Comparison of ENCODE assay signal across 21 cellular contexts in genomic region chr5:176856746-176857145, GRCh38. TPM values are rescaled to one million over a fixed set of nuclear protein-coding genes. Genes with fewer than 3 reads are reported as not detected.
A peak's percentile ranks its signal among the peaks of the same experiment; 100 is the strongest.
DNase-seq lines count a peak whose midpoint lies in the region; ATAC-seq and TF ChIP-seq lines count a peak whose summit lies in the region.
"Had no signal": no experiment of that assay in that cellular context is flagged by ENCODE, and none has a peak within 500 bp of the region (broad histone marks: within the 10 kb centered on the region; RNA-seq: fewer than 3 reads in every experiment).

No MANE protein-coding gene starts in this region.

- POLR2A ChIA-PET in activated CD4-positive, alpha-beta memory T cell treated with anti-CD3 and anti-CD28 coated beads for 36 hours (lab: Charles Lee): no interaction called here
- POLR2A ChIA-PET in activated CD4-positive, alpha-beta memory T cell treated with anti-CD3 and anti-CD28 coated beads, Interleukin-2, amount 10 ng/mL, durations not matched to agents 7 days and 5 days (lab: Charles Lee): no interaction called here
- POLR2A ChIA-PET in IMR-90 (lab: Charles Lee; ENCODE audit: unreplicated experiment): no interaction called here

- in situ Hi-C loops in IMR-90 (cut with MboI; ENCODE audit: low sequenced_read_pairs): no loop called here

- no peak overlapping the region for H3K4me3 ChIP-seq in IMR-90 (ENCODE audit: insufficient read depth, low read depth, low read length)
- H3K4me3 ChIP-seq: A549, GM12878 had no signal

- no peak for DNase-seq in activated CD4-positive, alpha-beta memory T cell treated with anti-CD3 and anti-CD28 coated beads for 36 hours
- no peak for DNase-seq in activated CD4-positive, alpha-beta memory T cell treated with anti-CD3 and anti-CD28 coated beads, Interleukin-2, amount 10 ng/mL, durations not matched to agents 7 days and 5 days
- DNase-seq in IMR-90 (no peak), NCI-H146 (lab: John Stamatoyannopoulos, UW) (no peak), hypothalamus (lab: John Stamatoyannopoulos, UW) (no peak), NAMALWA (ENCODE audit: low spot score) (no peak)
- DNase-seq: AML-193; Caco-2; CD4-positive, alpha-beta T cell; DND-41; EL; H9 had no signal

- no peak overlapping the region for H3K14ac ChIP-seq in IMR-90 (replicated peaks; ENCODE audit: low read depth, low read length)

- H3K36me3 ChIP-seq in IMR-90 (ENCODE audit: control insufficient read depth, insufficient read depth, low read length): no peaks in the 10 kb centered on the region

- H4K8ac ChIP-seq in IMR-90 (ENCODE audit: low read depth in 2 of 2, low read length in 2 of 2): no peak overlapping the region

- H3K56ac ChIP-seq in IMR-90 (ENCODE audit: extremely low read depth, insufficient read depth, low read length): no peak overlapping the region

- no peaks in the 10 kb centered on the region for H3K4me1 Mint-ChIP-seq in activated CD4-positive, alpha-beta memory T cell treated with anti-CD3 and anti-CD28 coated beads for 36 hours (ENCODE audit: low read depth)
- H3K4me1 Mint-ChIP-seq in activated CD4-positive, alpha-beta memory T cell treated with anti-CD3 and anti-CD28 coated beads, Interleukin-2, amount 10 ng/mL, durations not matched to agents 7 days and 5 days: no peaks in the 10 kb centered on the region
- H3K4me1 Mint-ChIP-seq: IgD-negative memory B cell had no signal

- H3K79me1 ChIP-seq in IMR-90 (ENCODE audit: low read depth in 1 of 2, low read length in 2 of 2): no peaks in the 10 kb centered on the region

- H2BK5ac ChIP-seq in IMR-90 (ENCODE audit: low read depth, low read length, poor library complexity, severe bottlenecking): no peak overlapping the region

- H3K4me3 Mint-ChIP-seq in activated CD4-positive, alpha-beta memory T cell treated with anti-CD3 and anti-CD28 coated beads for 36 hours: no peak overlapping the region
- no peak overlapping the region for H3K4me3 Mint-ChIP-seq in activated CD4-positive, alpha-beta memory T cell treated with anti-CD3 and anti-CD28 coated beads, Interleukin-2, amount 10 ng/mL, durations not matched to agents 7 days and 5 days
- H3K4me3 Mint-ChIP-seq: CD4-positive, alpha-beta T cell; H9; IgD-negative memory B cell had no signal

- peaks cover 12% of the 10 kb centered on the region for H3K27me3 Mint-ChIP-seq in activated CD4-positive, alpha-beta memory T cell treated with anti-CD3 and anti-CD28 coated beads for 36 hours
- H3K27me3 Mint-ChIP-seq in activated CD4-positive, alpha-beta memory T cell treated with anti-CD3 and anti-CD28 coated beads, Interleukin-2, amount 10 ng/mL, durations not matched to agents 7 days and 5 days: no peaks in the 10 kb centered on the region

- H2BK20ac ChIP-seq in IMR-90 (ENCODE audit: low read depth, low read length): no peak overlapping the region

- no peak overlapping the region for H2AK9ac ChIP-seq in IMR-90 (replicated peaks; ENCODE audit: low read depth, low read length, poor library complexity)

- no peaks in the 10 kb centered on the region for H4K20me1 ChIP-seq in IMR-90 (ENCODE audit: insufficient read depth, low read length)

- no peak overlapping the region for H2BK15ac ChIP-seq in IMR-90 (ENCODE audit: low read depth, low read length)

- WGBS in IMR-90 (ENCODE audit: extremely low coverage in 2 of 2, insufficient read length in 1 of 2), 2 experiments: 5% methylated on average over 3 of the region's 8 CpGs; no CpG with 5 or more reads in 1 of the 2 experiments

- no peak overlapping the region for H2AK5ac ChIP-seq in IMR-90 (ENCODE audit: low read depth, low read length)

- no peak for TF ChIP-seq CTCF in IMR-90 (conservative IDR thresholded peaks at IDR 0.05; ENCODE audit: low read depth, low read length)

- H3K27ac ChIP-seq in IMR-90 (ENCODE audit: insufficient read depth, low read length): no peak overlapping the region
- peak overlapping the region; percentile 45 for H3K27ac ChIP-seq in angular gyrus (ENCODE audit: low read depth, low read length)
- H3K27ac ChIP-seq: 22Rv1, A549, C4-2B had no signal

- no peaks in the 10 kb centered on the region for H3K9me3 ChIP-seq in IMR-90 (ENCODE audit: control insufficient read depth, insufficient read depth, low read length)
- H3K9me3 ChIP-seq: A549, Caco-2 had no signal

- no peaks in the 10 kb centered on the region for H3K36me3 Mint-ChIP-seq in activated CD4-positive, alpha-beta memory T cell treated with anti-CD3 and anti-CD28 coated beads for 36 hours
- no peaks in the 10 kb centered on the region for H3K36me3 Mint-ChIP-seq in activated CD4-positive, alpha-beta memory T cell treated with anti-CD3 and anti-CD28 coated beads, Interleukin-2, amount 10 ng/mL, durations not matched to agents 7 days and 5 days (ENCODE audit: low read depth)

- no peak for TF ChIP-seq POLR2A in IMR-90 (IDR thresholded peaks at IDR 0.05; ENCODE audit: low read depth, low read length)

- no peak overlapping the region for H3K4ac ChIP-seq in IMR-90 (ENCODE audit: low read depth, low read length)

- H3K18ac ChIP-seq in IMR-90 (ENCODE audit: low read depth, low read length): no peak overlapping the region

- H3K4me1 ChIP-seq in IMR-90 (ENCODE audit: control insufficient read depth, insufficient read depth, low read length): no peaks in the 10 kb centered on the region
- H3K4me1 ChIP-seq: A549, Caco-2 had no signal

- H3K27me3 ChIP-seq in IMR-90 (ENCODE audit: control insufficient read depth, insufficient read depth, low read length): peaks cover 54% of the 10 kb centered on the region

- no peak overlapping the region for H3K4me2 ChIP-seq in IMR-90 (ENCODE audit: low read depth, low read length)
- H3K4me2 ChIP-seq: A549 had no signal

- BruUV-seq in IMR-90 (replicated peaks; lab: Mats Ljungman, UMichigan): no TSS peak

- no peak overlapping the region for H4K91ac ChIP-seq in IMR-90 (ENCODE audit: insufficient read depth, low read depth, low read length)

- no peak overlapping the region for H4K5ac ChIP-seq in IMR-90 (ENCODE audit: low read depth, low read length)

- CTCF ChIA-PET in activated CD4-positive, alpha-beta memory T cell treated with anti-CD3 and anti-CD28 coated beads for 36 hours (lab: Charles Lee): no interaction called here
- CTCF ChIA-PET in activated CD4-positive, alpha-beta memory T cell treated with anti-CD3 and anti-CD28 coated beads, Interleukin-2, amount 10 ng/mL, durations not matched to agents 7 days and 5 days (lab: Charles Lee): no interaction called here
- CTCF ChIA-PET in IMR-90 (lab: Yijun Ruan, JAX): no interaction called here

- no peak overlapping the region for H3K23ac ChIP-seq in IMR-90 (ENCODE audit: low read depth, low read length)

- no peak overlapping the region for H2BK120ac ChIP-seq in IMR-90 (ENCODE audit: low read depth, low read length)

- peak overlapping the region; percentile 27 for H2AFZ ChIP-seq in IMR-90 (replicated peaks; ENCODE audit: low read length, poor library complexity)

- intact Hi-C loops in activated CD4-positive, alpha-beta memory T cell treated with anti-CD3 and anti-CD28 coated beads for 36 hours (cut with micrococcal nuclease): no loop called here
- intact Hi-C loops in IMR-90 (cut with micrococcal nuclease): no loop called here

- dilution Hi-C loops in IMR-90 (cut with HindIII; ENCODE audit: low sequenced_read_pairs, unreplicated experiment): no loop called here

- no peaks in the 10 kb centered on the region for H3K9me1 ChIP-seq in IMR-90 (ENCODE audit: insufficient read depth, low read length)

- no peak for ATAC-seq in IMR-90 (ENCODE audit: low read depth)
- ATAC-seq: A549, GM12878 had no signal

- no peaks in the 10 kb centered on the region for H3K9me3 Mint-ChIP-seq in activated CD4-positive, alpha-beta memory T cell treated with anti-CD3 and anti-CD28 coated beads for 36 hours
- H3K9me3 Mint-ChIP-seq in activated CD4-positive, alpha-beta memory T cell treated with anti-CD3 and anti-CD28 coated beads, Interleukin-2, amount 10 ng/mL, durations not matched to agents 7 days and 5 days: no peaks in the 10 kb centered on the region
- H3K9me3 Mint-ChIP-seq: CD4-positive, alpha-beta T cell; H9 had no signal

- H3K27ac Mint-ChIP-seq in activated CD4-positive, alpha-beta memory T cell treated with anti-CD3 and anti-CD28 coated beads for 36 hours: peak overlapping the region; percentile 10
- no peak overlapping the region for H3K27ac Mint-ChIP-seq in activated CD4-positive, alpha-beta memory T cell treated with anti-CD3 and anti-CD28 coated beads, Interleukin-2, amount 10 ng/mL, durations not matched to agents 7 days and 5 days
- H3K27ac Mint-ChIP-seq: CD4-positive, alpha-beta T cell; IgD-negative memory B cell had no signal

- no peak for TF ChIP-seq RAD21 in IMR-90 (IDR thresholded peaks at IDR 0.05; ENCODE audit: low read length)

- H3K9ac ChIP-seq in IMR-90 (ENCODE audit: low read depth, low read length): no peak overlapping the region

TF ChIP-seq in IMR-90, 13 proteins besides CTCF, POLR2A, EP300 and RAD21 (continues in another document):
- no peak for TF ChIP-seq USF2 (IDR thresholded peaks at IDR 0.05; ENCODE audit: low read depth, low read length)

RNA-seq across cellular contexts. Expression of gene HK3, which starts 42.4 kb away (rescaled TPM):
- under 1 TPM; 0.22 to 0.62 TPM for total RNA-seq in activated CD4-positive, alpha-beta memory T cell treated with anti-CD3 and anti-CD28 coated beads for 36 hours
- under 1 TPM in 1 of 2 experiments, not detected in 1; 0.33 TPM for total RNA-seq in activated CD4-positive, alpha-beta memory T cell treated with anti-CD3 and anti-CD28 coated beads, Interleukin-2, amount 10 ng/mL, durations not matched to agents 7 days and 5 days
- total RNA-seq in IMR-90 (2012; rRNA removed): not detected in 2 replicates
- polyA plus RNA-seq in IMR-90 (2012; rRNA removed): not detected in 2 replicates
- not detected in 2 replicates for polyA plus RNA-seq in IMR-90 (2012; cell fraction: cytosol; rRNA removed)
- 0.05 and 0.15 TPM in 2 replicates for polyA plus RNA-seq in IMR-90 (2012; cell fraction: nucleus; rRNA removed; ENCODE audit: low replicate concordance)
- total RNA-seq: G401, H1, H9 had no signal
- polyA plus RNA-seq: BJ, H1, IgD-negative memory B cell had no signal

RNA-seq across cellular contexts. Expression of gene UNC5A, which starts 46.4 kb away (rescaled TPM):
- total RNA-seq in activated CD4-positive, alpha-beta memory T cell treated with anti-CD3 and anti-CD28 coated beads for 36 hours: not detected
- not detected for total RNA-seq in activated CD4-positive, alpha-beta memory T cell treated with anti-CD3 and anti-CD28 coated beads, Interleukin-2, amount 10 ng/mL, durations not matched to agents 7 days and 5 days
- total RNA-seq in IMR-90 (2012; rRNA removed): not detected in 2 replicates
- not detected in 2 replicates for polyA plus RNA-seq in IMR-90 (2012; rRNA removed)
- 0.02 TPM in 1 of 2 replicates, not detected in the other for polyA plus RNA-seq in IMR-90 (2012; cell fraction: cytosol; rRNA removed)
- polyA plus RNA-seq in IMR-90 (2012; cell fraction: nucleus; rRNA removed; ENCODE audit: low replicate concordance): 0.01 and 0.11 TPM in 2 replicates
- total RNA-seq: Caco-2; CD4-positive, alpha-beta T cell; G401; GM12878 had no signal
- polyA plus RNA-seq: BJ, GM12878, IgD-negative memory B cell had no signal
